4 cellular contexts compared by ENCODE assay signal in the genomic region with DNA sequence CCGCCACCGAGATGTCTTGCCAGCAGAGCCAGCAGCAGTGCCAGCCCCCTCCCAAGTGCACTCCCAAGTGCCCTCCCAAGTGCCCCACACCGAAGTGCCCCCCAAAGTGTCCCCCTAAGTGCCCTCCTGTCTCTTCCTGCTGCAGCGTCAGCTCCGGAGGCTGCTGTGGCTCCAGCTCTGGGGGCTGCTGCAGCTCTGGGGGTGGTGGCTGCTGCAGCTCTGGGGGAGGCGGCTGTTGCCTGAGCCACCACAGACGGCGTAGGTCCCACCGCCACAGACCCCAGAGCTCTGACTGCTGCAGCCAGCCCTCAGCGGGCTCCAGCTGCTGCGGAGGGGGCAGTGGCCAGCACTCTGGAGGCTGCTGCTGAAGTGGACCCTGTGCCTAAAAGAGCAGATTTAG. TPM values are rescaled to one million over a fixed set of nuclear protein-coding genes. Genes with fewer than 3 reads are reported as not detected.
"Had no signal": no experiment of that assay in that cellular context is flagged by ENCODE, and none has a peak within 500 bp of the region (broad histone marks: within the 10 kb centered on the region; RNA-seq: fewer than 3 reads in every experiment).

No MANE protein-coding gene starts in this region.

- H3K4me3 ChIP-seq: GM12878 had no signal

- DNase-seq: GDM1, GF-D8 had no signal

- ATAC-seq: GM12878 had no signal

RNA-seq across cellular contexts. Expression of a gene that starts 1.4 kb away (rescaled TPM):
- total RNA-seq: G401, GM12878 had no signal

RNA-seq across cellular contexts. Expression of a gene that starts 9.7 kb away (rescaled TPM):
- total RNA-seq: G401 had no signal

RNA-seq across cellular contexts. Expression of a gene that starts 18.5 kb away (rescaled TPM):
- total RNA-seq: G401, GM12878 had no signal
- polyA plus RNA-seq: GM12878 had no signal

RNA-seq across cellular contexts. Expression of a gene that starts 20.2 kb away (rescaled TPM):
- total RNA-seq: G401, GM12878 had no signal
- polyA plus RNA-seq: GM12878 had no signal

RNA-seq across cellular contexts. Expression of a gene that starts 30.1 kb away (rescaled TPM):
- total RNA-seq: G401 had no signal
